Comparison of ENCODE assay signal across 9 cellular contexts in the genomic region with DNA sequence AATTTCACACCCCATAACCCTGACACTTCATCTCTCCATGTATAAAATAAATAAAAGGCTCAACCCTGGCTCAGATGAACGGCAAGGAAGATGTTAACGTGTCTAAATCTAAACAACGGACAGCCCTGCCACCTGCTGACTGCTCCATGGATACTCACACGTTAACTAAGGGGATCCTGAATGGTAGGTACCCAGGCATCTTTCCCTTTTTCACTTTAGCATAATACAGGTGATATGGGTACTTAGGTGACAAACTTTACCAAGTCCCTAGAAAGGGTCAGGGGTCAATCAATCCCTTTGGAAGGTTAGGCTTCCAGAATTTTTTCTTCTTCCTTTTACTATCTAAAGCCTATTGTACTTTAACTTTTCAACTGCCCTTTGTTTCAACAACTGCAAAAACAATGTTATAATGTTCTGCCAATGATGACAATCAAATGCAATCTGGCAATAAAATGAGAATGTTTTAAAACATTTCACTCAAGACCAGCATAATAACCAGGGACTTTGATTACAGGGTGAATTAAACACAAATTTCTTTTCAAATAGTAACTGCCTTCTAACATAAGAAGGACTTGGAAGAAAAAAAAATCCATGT. TPM values are rescaled to one million over a fixed set of nuclear protein-coding genes. Genes with fewer than 3 reads are reported as not detected.
DNase-seq lines count a peak whose midpoint lies in the region; ATAC-seq and TF ChIP-seq lines count a peak whose summit lies in the region.
"Had no signal": no experiment of that assay in that cellular context is flagged by ENCODE, and none has a peak within 500 bp of the region (broad histone marks: within the 10 kb centered on the region; RNA-seq: fewer than 3 reads in every experiment).

No MANE protein-coding gene starts in this region.

- TF ChIP-seq EP300 in Ishikawa (IDR thresholded peaks at IDR 0.05; ENCODE audit: borderline replicate concordance) = no peak

- DNase-seq in AG10803 (ENCODE audit: low read depth) (no peak), caudate nucleus (lab: John Stamatoyannopoulos, UW) (peak in 1 of 61 donors; percentile 4), T-helper 2 cell (no peak), NK-92 (lab: John Stamatoyannopoulos, UW; ENCODE audit: unreplicated experiment) (no peak)

- no peaks in the 10 kb centered on the region for H3K27me3 ChIP-seq in liver (ENCODE audit: control insufficient read depth in 4 of 4, insufficient read depth in 4 of 4, low read length in 3 of 4)
- H3K27me3 ChIP-seq: ovary had no signal

- H3K4me3 ChIP-seq in AG10803 (ENCODE audit: low read length) (no peak overlapping the region), liver (ENCODE audit: low read depth in 1 of 3, low read length in 3 of 3) (no peak overlapping the region)
- H3K4me3 ChIP-seq: ovary had no signal

- TF ChIP-seq CTCF in AG10803 (conservative IDR thresholded peaks at IDR 0.05; ENCODE audit: low read length) (peak; percentile 40), liver (IDR thresholded peaks at IDR 0.05; ENCODE audit: low read depth, low read length, missing input control) (no peak)

- ATAC-seq in GM18520 (IDR thresholded peaks at IDR 0.05; ENCODE audit: unreplicated experiment) (no peak), HG03025 (IDR thresholded peaks at IDR 0.05; ENCODE audit: low FRiP score, unreplicated experiment) (no peak)

- no peaks in the 10 kb centered on the region for H3K9me3 ChIP-seq in liver (ENCODE audit: control insufficient read depth in 4 of 4, low read length in 3 of 4)
- H3K9me3 ChIP-seq: ovary had no signal

- H3K27ac ChIP-seq in caudate nucleus (ENCODE audit: low read depth, low read length) (peak overlapping the region; percentile 23), liver (ENCODE audit: low read depth in 1 of 2, low read length in 2 of 2) (no peak overlapping the region)

- TF ChIP-seq RAD21 in Ishikawa (IDR thresholded peaks at IDR 0.05; ENCODE audit: low read depth) (peak; percentile 65), liver (IDR thresholded peaks at IDR 0.05) (peak; percentile 8 to 13)

- H3K36me3 ChIP-seq in liver (ENCODE audit: control insufficient read depth in 4 of 4, insufficient read depth in 3 of 4, low read depth in 1 of 4, low read length in 3 of 4) = peaks cover 6 to 71% (median 47%) of the 10 kb centered on the region in 4 donors
- H3K36me3 ChIP-seq: ovary had no signal

- 68% methylated on average over 4 of the region's 4 CpGs for WGBS in liver

- no peak overlapping the region for H3K9ac ChIP-seq in liver (ENCODE audit: low read depth in 1 of 2, low read length in 2 of 2)

- H3K4me1 ChIP-seq in liver (ENCODE audit: control insufficient read depth in 4 of 4, insufficient read depth in 4 of 4, low read length in 3 of 4) = peaks cover 0 to 1% (median 0%) of the 10 kb centered on the region in 4 donors

TF ChIP-seq in Ishikawa, 13 proteins besides CTCF, POLR2A, EP300 and RAD21:
- TF ChIP-seq CREB1 (IDR thresholded peaks at IDR 0.05; ENCODE audit: low read depth) = no peak
- TF ChIP-seq, protein P1, sequence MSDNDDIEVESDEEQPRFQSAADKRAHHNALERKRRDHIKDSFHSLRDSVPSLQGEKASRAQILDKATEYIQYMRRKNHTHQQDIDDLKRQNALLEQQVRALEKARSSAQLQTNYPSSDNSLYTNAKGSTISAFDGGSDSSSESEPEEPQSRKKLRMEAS (IDR thresholded peaks at IDR 0.05) = no peak
- TF ChIP-seq, protein P2, sequence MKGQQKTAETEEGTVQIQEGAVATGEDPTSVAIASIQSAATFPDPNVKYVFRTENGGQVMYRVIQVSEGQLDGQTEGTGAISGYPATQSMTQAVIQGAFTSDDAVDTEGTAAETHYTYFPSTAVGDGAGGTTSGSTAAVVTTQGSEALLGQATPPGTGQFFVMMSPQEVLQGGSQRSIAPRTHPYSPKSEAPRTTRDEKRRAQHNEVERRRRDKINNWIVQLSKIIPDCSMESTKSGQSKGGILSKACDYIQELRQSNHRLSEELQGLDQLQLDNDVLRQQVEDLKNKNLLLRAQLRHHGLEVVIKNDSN (IDR thresholded peaks at IDR 0.05) = no peak
- TF ChIP-seq FOXM1 (IDR thresholded peaks at IDR 0.05; ENCODE audit: borderline replicate concordance, low read depth) = no peak

TF ChIP-seq in liver, 16 proteins besides CTCF, POLR2A, EP300 and RAD21:
- TF ChIP-seq, protein P3, sequence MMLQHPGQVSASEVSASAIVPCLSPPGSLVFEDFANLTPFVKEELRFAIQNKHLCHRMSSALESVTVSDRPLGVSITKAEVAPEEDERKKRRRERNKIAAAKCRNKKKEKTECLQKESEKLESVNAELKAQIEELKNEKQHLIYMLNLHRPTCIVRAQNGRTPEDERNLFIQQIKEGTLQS (IDR thresholded peaks at IDR 0.05) = no peak
- TF ChIP-seq FOXA1 (IDR thresholded peaks at IDR 0.05) (no peak), HNF4A (conservative IDR thresholded peaks at IDR 0.05) (no peak)

RNA-seq across cellular contexts. Expression of a gene that starts 52.4 kb away (rescaled TPM):
- total RNA-seq in liver = 1 to 10 TPM; 2.0 to 2.8 TPM
- polyA plus RNA-seq in liver = under 1 TPM; 0.46 to 0.63 TPM
